22 cellular contexts compared by ENCODE assay signal in genomic region chrX:149036086-149036485, GRCh38.
"Had no signal": no experiment of that assay in that cellular context is flagged by ENCODE, and none has a peak within 500 bp of the region (broad histone marks: within the 10 kb centered on the region; RNA-seq: fewer than 3 reads in every experiment).

No MANE protein-coding gene starts in this region.

- ATAC-seq: activated CD4-positive, alpha-beta T cell treated with anti-CD3 and anti-CD28 coated beads for 36 hours; left ventricle myocardium superior; naive thymus-derived CD4-positive, alpha-beta T cell; psoas muscle had no signal

- H3K4me1 Mint-ChIP-seq: activated CD4-positive, alpha-beta T cell treated with anti-CD3 and anti-CD28 coated beads for 36 hours; activated naive CD4-positive, alpha-beta T cell treated with anti-CD3 and anti-CD28 coated beads, Interleukin-2, amount 10 ng/mL, durations not matched to agents 7 days and 5 days; activated naive CD8-positive, alpha-beta T cell treated with anti-CD3 and anti-CD28 coated beads, Interleukin-2, amount 10 ng/mL, durations not matched to agents 7 days and 5 days; brain; endodermal cell; mesothelial cell of epicardium; naive thymus-derived CD4-positive, alpha-beta T cell had no signal

- H3K9me3 Mint-ChIP-seq: activated naive CD4-positive, alpha-beta T cell treated with anti-CD3 and anti-CD28 coated beads, Interleukin-2, amount 10 ng/mL, durations not matched to agents 7 days and 5 days; activated naive CD8-positive, alpha-beta T cell treated with anti-CD3 and anti-CD28 coated beads, Interleukin-2, amount 10 ng/mL, durations not matched to agents 7 days and 5 days; dendritic cell treated with granulocyte-macrophage colony-stimulating factor and Interleukin-4, amounts not matched to agents 40 ng/mL and 50 ng/mL, for 4 days; naive thymus-derived CD4-positive, alpha-beta T cell; T-helper 2 cell treated with Interferon-gamma antibody and Interleukin-4, amounts not matched to agents 5 μg/mL and 100 μg/mL, for 36 hours had no signal

- H3K27me3 Mint-ChIP-seq: activated CD4-positive, alpha-beta T cell treated with anti-CD3 and anti-CD28 coated beads for 36 hours; activated naive CD4-positive, alpha-beta T cell treated with anti-CD3 and anti-CD28 coated beads, Interleukin-2, amount 10 ng/mL, durations not matched to agents 7 days and 5 days; activated naive CD8-positive, alpha-beta T cell treated with anti-CD3 and anti-CD28 coated beads, Interleukin-2, amount 10 ng/mL, durations not matched to agents 7 days and 5 days; dendritic cell treated with granulocyte-macrophage colony-stimulating factor and Interleukin-4, amounts not matched to agents 40 ng/mL and 50 ng/mL, for 4 days; naive thymus-derived CD4-positive, alpha-beta T cell had no signal

- H3K27ac Mint-ChIP-seq: activated CD4-positive, alpha-beta T cell treated with anti-CD3 and anti-CD28 coated beads for 36 hours; activated naive CD4-positive, alpha-beta T cell treated with anti-CD3 and anti-CD28 coated beads, Interleukin-2, amount 10 ng/mL, durations not matched to agents 7 days and 5 days; activated naive CD8-positive, alpha-beta T cell treated with anti-CD3 and anti-CD28 coated beads, Interleukin-2, amount 10 ng/mL, durations not matched to agents 7 days and 5 days; dendritic cell treated with granulocyte-macrophage colony-stimulating factor and Interleukin-4, amounts not matched to agents 40 ng/mL and 50 ng/mL, for 4 days; endodermal cell; mesothelial cell of epicardium; naive thymus-derived CD4-positive, alpha-beta T cell; T-helper 2 cell treated with Interferon-gamma antibody and Interleukin-4, amounts not matched to agents 5 μg/mL and 100 μg/mL, for 36 hours had no signal

- DNase-seq: activated CD4-positive, alpha-beta T cell treated with anti-CD3 and anti-CD28 coated beads for 36 hours; activated CD4-positive, CD25-positive, alpha-beta regulatory T cell; activated effector memory CD4-positive, alpha-beta T cell treated with anti-CD3 and anti-CD28 coated beads, Interleukin-2, amount 50 U/mL, for 16 hours; activated naive CD4-positive, alpha-beta T cell treated with anti-CD3 and anti-CD28 coated beads, Interleukin-2, amount 10 ng/mL, durations not matched to agents 7 days and 5 days; activated naive CD8-positive, alpha-beta T cell treated with anti-CD3 and anti-CD28 coated beads, Interleukin-2, amount 10 ng/mL, durations not matched to agents 7 days and 5 days; endodermal cell; foreskin melanocyte; left ventricle myocardium superior; mammary epithelial cell; naive thymus-derived CD4-positive, alpha-beta T cell; ovary; psoas muscle; sigmoid colon; stimulated activated CD4-positive, alpha-beta T cell treated with anti-CD3 and anti-CD28 coated beads, Interleukin-1b, Interleukin-23, amount 100 ng/mL, for 48 hours; stimulated activated naive CD4-positive, alpha-beta T cell treated with Interleukin-2 at 50 U/mL for 16 hours; T-helper 1 cell; trophoblast cell; uterus had no signal

- H3K36me3 Mint-ChIP-seq: activated naive CD4-positive, alpha-beta T cell treated with anti-CD3 and anti-CD28 coated beads, Interleukin-2, amount 10 ng/mL, durations not matched to agents 7 days and 5 days; activated naive CD8-positive, alpha-beta T cell treated with anti-CD3 and anti-CD28 coated beads, Interleukin-2, amount 10 ng/mL, durations not matched to agents 7 days and 5 days; brain; mesothelial cell of epicardium; naive thymus-derived CD4-positive, alpha-beta T cell had no signal

- H3K4me3 Mint-ChIP-seq: activated CD4-positive, alpha-beta T cell treated with anti-CD3 and anti-CD28 coated beads for 36 hours; activated naive CD4-positive, alpha-beta T cell treated with anti-CD3 and anti-CD28 coated beads, Interleukin-2, amount 10 ng/mL, durations not matched to agents 7 days and 5 days; activated naive CD8-positive, alpha-beta T cell treated with anti-CD3 and anti-CD28 coated beads, Interleukin-2, amount 10 ng/mL, durations not matched to agents 7 days and 5 days; brain; dendritic cell treated with granulocyte-macrophage colony-stimulating factor and Interleukin-4, amounts not matched to agents 40 ng/mL and 50 ng/mL, for 4 days; endodermal cell; mesothelial cell of epicardium; naive thymus-derived CD4-positive, alpha-beta T cell; T-helper 2 cell treated with Interferon-gamma antibody and Interleukin-4, amounts not matched to agents 5 μg/mL and 100 μg/mL, for 36 hours had no signal
